In genomic region chr3:8970971-8971589, GRCh38 we compare ENCODE assay signal across 8 cellular contexts. TPM values are rescaled to one million over a fixed set of nuclear protein-coding genes. Genes with fewer than 3 reads are reported as not detected.
DNase-seq lines count a peak whose midpoint lies in the region; ATAC-seq and TF ChIP-seq lines count a peak whose summit lies in the region.

No MANE protein-coding gene starts in this region.

- H4K20me1 ChIP-seq in hepatocyte (ENCODE audit: insufficient read depth, poor library complexity, severe bottlenecking) = no peaks in the 10 kb centered on the region

- peaks cover 2% of the 10 kb centered on the region for H3K36me3 Mint-ChIP-seq in T-helper 17 cell (ENCODE audit: low read depth)

- H3K27ac ChIP-seq in hepatocyte = no peak overlapping the region

- no peak overlapping the region for H3K4me3 ChIP-seq in hepatocyte

- WGBS in hepatocyte (ENCODE audit: low lambda C conversion rate, missing lambda C conversion rate) = 2% methylated on average over 7 of the region's 7 CpGs

- H3K4me2 ChIP-seq in hepatocyte = no peak overlapping the region

- no peaks in the 10 kb centered on the region for H3K36me3 ChIP-seq in hepatocyte (replicated peaks; ENCODE audit: insufficient read depth, low read depth)

- in situ Hi-C loops in GM13976 (cut with MboI; ENCODE audit: low sequenced_read_pairs, unreplicated experiment) = loop anchor here (5.0 kb wide), 1 partner anchor 331 kb away; no protein-coding TSS in a partner anchor

- H3K9me3 ChIP-seq in T-helper 17 cell (ENCODE audit: control insufficient read depth, low read length, poor library complexity, severe bottlenecking) (no peaks in the 10 kb centered on the region), hepatocyte (ENCODE audit: low read depth) (no peaks in the 10 kb centered on the region)

- no peaks in the 10 kb centered on the region for H3K4me1 Mint-ChIP-seq in T-helper 17 cell

- H3K9me2 ChIP-seq in hepatocyte (replicated peaks; ENCODE audit: insufficient read depth) = no peaks in the 10 kb centered on the region

- no peak overlapping the region for H3K4me3 Mint-ChIP-seq in T-helper 17 cell

- H3K27ac Mint-ChIP-seq in T-helper 17 cell = no peak overlapping the region

- peak; percentile 91 for ATAC-seq in T-helper 17 cell
- ATAC-seq in GM19023 (IDR thresholded peaks at IDR 0.05; ENCODE audit: unreplicated experiment) = no peak

- H2AFZ ChIP-seq in hepatocyte = no peak overlapping the region

- no peaks in the 10 kb centered on the region for H3K79me2 ChIP-seq in hepatocyte

- peaks cover 38% of the 10 kb centered on the region for H3K27me3 Mint-ChIP-seq in T-helper 17 cell

- H3K4me1 ChIP-seq in hepatocyte (ENCODE audit: insufficient read depth) = no peaks in the 10 kb centered on the region

- TF ChIP-seq CTCF in GM13976 (IDR thresholded peaks at IDR 0.05; ENCODE audit: borderline replicate concordance, control extremely low read depth, extremely low read depth, insufficient read depth, missing control alignments) = peak; percentile 95
- TF ChIP-seq CTCF in hepatocyte (IDR thresholded peaks at IDR 0.05; ENCODE audit: poor library complexity) = peak; percentile 94

- peak; percentile 62 for DNase-seq in A172 (ENCODE audit: low spot score)
- peak; percentile 62 for DNase-seq in GM13976 (ENCODE audit: low spot score)
- peak; percentile 64 for DNase-seq in LoVo (ENCODE audit: low spot score)
- DNase-seq in T-helper 17 cell = peak; percentile 45 to 56 (median 52)
- DNase-seq in amygdala (lab: John Stamatoyannopoulos, UW) = peak in 45 of 56 donors; percentile 10 to 86 (median 44)
- DNase-seq in hepatocyte (ENCODE audit: low spot score) = peak; percentile 74
- DNase-seq in stimulated activated CD4-positive, alpha-beta T cell treated with anti-CD3 and anti-CD28 coated beads, Interleukin-12 subunit alpha, Interleukin-12 subunit beta, amount 100 ng/mL, for 24 hours (ENCODE audit: low read depth in 2 of 2) = peak; percentile 55 to 70

- no peaks in the 10 kb centered on the region for H3K27me3 ChIP-seq in hepatocyte

RNA-seq across cellular contexts. Expression of gene RAD18, which starts 7.8 kb away (rescaled TPM):
- total RNA-seq in A172 (2014; rRNA removed; shearing (Covaris generic)) = 78.9 and 112 TPM in 2 replicates
- total RNA-seq in T-helper 17 cell (10 to 100 TPM; 13.8 to 23.0 TPM), hepatocyte (6.0 and 6.3 TPM in 2 replicates)
- 5.3 and 6.5 TPM in 2 replicates for polyA plus RNA-seq in hepatocyte
